ENCODE assay signal across 15 cellular contexts in genomic region chr11:83785942-83786341, GRCh38.
A peak's percentile ranks its signal among the peaks of the same experiment; 100 is the strongest.
DNase-seq lines count a peak whose midpoint lies in the region; ATAC-seq and TF ChIP-seq lines count a peak whose summit lies in the region.
"Had no signal": no experiment of that assay in that cellular context is flagged by ENCODE, and none has a peak within 500 bp of the region (broad histone marks: within the 10 kb centered on the region; RNA-seq: fewer than 3 reads in every experiment).

No MANE protein-coding gene starts in this region.

- H3K79me2 ChIP-seq in osteoblast (ENCODE audit: insufficient read depth, low read length), result no peaks in the 10 kb centered on the region

- H4K20me1 ChIP-seq in osteoblast (ENCODE audit: insufficient read depth, low read length), result no peaks in the 10 kb centered on the region
- H4K20me1 ChIP-seq: BLaER1 had no signal

- ATAC-seq in SK-N-SH treated with all-trans-retinoic acid at 6 μM for 48 hours (no peak), HG03469 (IDR thresholded peaks at IDR 0.05; ENCODE audit: unreplicated experiment) (no peak)

- H3K36me3 ChIP-seq in osteoblast (ENCODE audit: insufficient read depth, low read length), result no peaks in the 10 kb centered on the region
- H3K36me3 ChIP-seq: BLaER1 had no signal

- no peaks in the 10 kb centered on the region for H3K27me3 ChIP-seq in osteoblast (ENCODE audit: insufficient read depth, low read length)
- H3K27me3 ChIP-seq: BLaER1 had no signal

- no peak for TF ChIP-seq CTCF in osteoblast (IDR thresholded peaks at IDR 0.05; ENCODE audit: extremely low read depth, low read depth, low read length)

- H3K4me2 ChIP-seq in osteoblast (ENCODE audit: insufficient read depth, low read length), result no peak overlapping the region
- H3K4me2 ChIP-seq: BLaER1 had no signal

- no peak overlapping the region for H3K27ac ChIP-seq in osteoblast (ENCODE audit: low read depth, low read length)
- H3K27ac ChIP-seq: BLaER1 had no signal

- peak; percentile 31 to 84 for DNase-seq in NCI-H524 (lab: John Stamatoyannopoulos, UW)
- peak; percentile 93 for DNase-seq in NCI-H82 treated with DMSO at 0.1 percent for 48 hours (lab: John Stamatoyannopoulos, UW; ENCODE audit: unreplicated experiment)
- DNase-seq in osteoblast (ENCODE audit: insufficient read length, low spot score, missing footprints), result no peak
- no peak for DNase-seq in NCI-H510A (lab: John Stamatoyannopoulos, UW)
- DNase-seq: CD4-positive, alpha-beta T cell; CD8-positive, alpha-beta memory T cell; DMS53; DMS79 treated with DMSO at 0.1 percent for 48 hours; GF-D8; GOT3; H7; HCEC 1CT had no signal

- no peak overlapping the region for H3K4me3 ChIP-seq in osteoblast (ENCODE audit: insufficient read depth, low read length)
- H3K4me3 ChIP-seq: BLaER1 had no signal

- H2AFZ ChIP-seq in osteoblast (ENCODE audit: low read length), result no peak overlapping the region

- H3K4me1 ChIP-seq in osteoblast (ENCODE audit: insufficient read depth, low read length), result no peaks in the 10 kb centered on the region
- H3K4me1 ChIP-seq: BLaER1 had no signal

- H3K9me3 ChIP-seq in osteoblast (ENCODE audit: low read depth, low read length), result no peaks in the 10 kb centered on the region
- H3K9me3 ChIP-seq: BLaER1 had no signal

TF ChIP-seq in SK-N-SH treated with all-trans-retinoic acid at 6 μM for 48 hours, 23 proteins besides CTCF, POLR2A, EP300 and RAD21:
- TF ChIP-seq ZFP30 (CRISPR knock-in tag; IDR thresholded peaks at IDR 0.05), result no peak
- TF ChIP-seq GLIS3 (CRISPR knock-in tag; IDR thresholded peaks at IDR 0.05), result 0 out of 2 replicates have a peak, but pooled peaks have one; percentile 49
- no peak for TF ChIP-seq ARNTL (CRISPR knock-in tag; IDR thresholded peaks at IDR 0.05; ENCODE audit: borderline replicate concordance, low read depth)
- TF ChIP-seq ZFP3 (CRISPR knock-in tag; IDR thresholded peaks at IDR 0.05), result peak; percentile 77
- no peak for TF ChIP-seq CSDC2 (CRISPR knock-in tag; IDR thresholded peaks at IDR 0.05)
- peak; percentile 86 for TF ChIP-seq TCF4 (CRISPR knock-in tag; IDR thresholded peaks at IDR 0.05; ENCODE audit: borderline replicate concordance)
- peak; percentile 54; the same call in 1 of the 2 replicates for TF ChIP-seq TSHZ2 (CRISPR knock-in tag; IDR thresholded peaks at IDR 0.05)
- TF ChIP-seq ZNF8 (CRISPR knock-in tag; IDR thresholded peaks at IDR 0.05), result peak; percentile 26; the same call in 1 of the 2 replicates
- peak; percentile 48 for TF ChIP-seq ISL1 (CRISPR knock-in tag; IDR thresholded peaks at IDR 0.05)

Comparison
In these comparisons a context has a peak if more than half of its experiments do, and no peak if none do; other contexts are left out.
1. DNase-seq: peak in NCI-H524 (2 of 2) and NCI-H82 treated with DMSO at 0.1 percent for 48 hours (single experiment); none in osteoblast (single experiment) and NCI-H510A (single experiment).